8 cellular contexts compared by ENCODE assay signal in the genomic region with DNA sequence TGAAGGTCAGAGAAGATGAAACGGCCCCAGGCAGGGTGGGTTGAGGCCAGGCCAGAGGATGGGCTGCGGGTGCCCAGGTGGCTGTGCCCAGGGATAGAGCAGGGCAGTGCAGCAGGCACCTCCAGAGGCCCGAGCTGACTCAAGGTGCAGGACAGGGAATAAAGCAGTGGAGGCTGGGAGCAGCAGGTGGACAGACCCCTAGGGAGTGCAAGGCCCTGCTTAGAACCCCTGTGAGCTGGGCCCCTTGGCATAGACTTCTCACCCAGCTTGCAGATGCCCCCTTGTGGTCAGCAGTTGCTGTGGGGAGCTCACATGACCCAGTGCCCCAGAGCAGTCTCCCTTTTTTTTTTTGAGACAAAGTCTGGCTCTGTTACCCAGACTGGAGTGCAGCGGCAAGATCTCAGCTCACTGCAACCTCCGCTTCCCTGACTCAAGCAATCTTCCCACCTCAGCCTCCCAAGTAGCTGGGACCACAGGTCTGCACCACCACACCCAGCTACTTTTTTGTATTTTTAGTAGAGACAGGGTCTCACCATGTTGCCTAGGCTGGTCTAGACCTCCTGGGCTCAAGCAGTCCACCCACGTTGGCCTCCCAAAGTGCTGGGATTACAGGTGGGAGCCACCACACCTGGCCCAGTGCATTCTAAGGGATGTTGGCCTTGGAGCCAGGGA.
A peak's percentile ranks its signal among the peaks of the same experiment; 100 is the strongest.
DNase-seq lines count a peak whose midpoint lies in the region; ATAC-seq, FAIRE-seq and TF ChIP-seq lines count a peak whose summit lies in the region.

No MANE protein-coding gene starts in this region.

- no peak overlapping the region for H2AFZ ChIP-seq in GM12878 (ENCODE audit: control insufficient read depth, low read depth, low read length)

- TF ChIP-seq EP300 in GM12878 (IDR thresholded peaks at IDR 0.05; ENCODE audit: borderline replicate concordance in 1 of 2, control insufficient read depth in 1 of 2, low read depth in 2 of 2, low read length in 2 of 2) = no peak

- peak; percentile 63 for TF ChIP-seq RAD21 in GM12878 (IDR thresholded peaks at IDR 0.05; ENCODE audit: insufficient read depth, low read depth, low read length)

- H3K9me3 ChIP-seq in GM12878 (replicated peaks; ENCODE audit: control insufficient read depth, insufficient read depth, low read length) = no peaks in the 10 kb centered on the region

- in situ Hi-C loops in GM12878 (cut with MboI) = loop anchor here (5.0 to 10.0 kb wide), 3 partner anchors 140 to 348 kb away; no protein-coding TSS in a partner anchor

- no peak for FAIRE-seq in GM12878 (lab: Jason Lieb, UNC)

- H3K9ac ChIP-seq in GM12878 (ENCODE audit: control insufficient read depth, insufficient read depth, low read length) = no peak overlapping the region

- intact Hi-C loops in GM12878 (cut with micrococcal nuclease; ENCODE audit: unreplicated experiment) = loop anchor here (1.0 kb wide), 3 partner anchors 142 to 345 kb away; no protein-coding TSS in a partner anchor

- peak; percentile 50 to 61 (median 57); a peak in 5 of 6 replicates for TF ChIP-seq CTCF in GM12878 (IDR thresholded peaks at IDR 0.05 in 2 of 3, conservative IDR thresholded peaks at IDR 0.05 in 1 of 3; ENCODE audit: control insufficient read depth in 2 of 3, extremely low read depth in 1 of 3, insufficient read depth in 1 of 3, low read depth in 3 of 3, low read length in 3 of 3)

- RAD21 ChIA-PET in GM12878 (lab: Charles Lee; ENCODE audit: unreplicated experiment) = interaction anchor here (0.7 to 1.9 kb wide), 12 partner anchors 12 to 346 kb away, joined by 3 to 9 read pairs (median 4); no protein-coding TSS in a partner anchor

- H3K4me1 ChIP-seq in GM12878 (ENCODE audit: control insufficient read depth, insufficient read depth, low read length) = no peaks in the 10 kb centered on the region

- DNase-seq in EH (ENCODE audit: low read depth) (peak; percentile 58), M059J (ENCODE audit: low read depth) (peak; percentile 58), T-helper 2 cell (peak in 4 of 5 experiments; percentile 21 to 73 (median 44)), GM12878 (ENCODE audit: low read depth, low spot score) (no peak), iPS-NIHi7 (ENCODE audit: extremely low spot score) (peak; percentile 82), ureter (ENCODE audit: low spot score) (no peak)
- DNase-seq in stimulated activated CD4-positive, alpha-beta T cell treated with anti-CD3 and anti-CD28 coated beads, Interleukin-2, amount 100 ng/mL, for 48 hours = peak; percentile 38 to 43

- no peaks in the 10 kb centered on the region for H3K36me3 ChIP-seq in GM12878 (ENCODE audit: control insufficient read depth in 2 of 2, insufficient read depth in 2 of 2, low read length in 1 of 2)

- ATAC-seq in GM12878 = peak; percentile 90
- ATAC-seq in GM18520 (IDR thresholded peaks at IDR 0.05; ENCODE audit: unreplicated experiment) = no peak

- POLR2A ChIA-PET in GM12878 (lab: Charles Lee) = no interaction called here

- 17% methylated on average over 6 of the region's 6 CpGs for WGBS in GM12878 (ENCODE audit: insufficient coverage, insufficient replicate concordance, low lambda C conversion rate, missing lambda C conversion rate)

- no peak for TF ChIP-seq POLR2A in GM12878 (IDR thresholded peaks at IDR 0.05; ENCODE audit: low read depth, low read length)

- H3K27ac ChIP-seq in GM12878 (ENCODE audit: control insufficient read depth, insufficient read depth) = no peak overlapping the region

- H4K20me1 ChIP-seq in GM12878 (ENCODE audit: control insufficient read depth, insufficient read depth) = no peaks in the 10 kb centered on the region

- H3K79me2 ChIP-seq in GM12878 (ENCODE audit: control insufficient read depth, insufficient read depth, low read length) = no peaks in the 10 kb centered on the region

- H3K4me2 ChIP-seq in GM12878 (ENCODE audit: control insufficient read depth, insufficient read depth) = no peak overlapping the region

- CTCF ChIA-PET in GM12878 (lab: Yijun Ruan, JAX) = interaction anchor here (0.6 to 2.3 kb wide), 16 partner anchors 8 to 348 kb away, joined by 3 to 16 read pairs (median 3); no protein-coding TSS in a partner anchor

- H3K27me3 ChIP-seq in GM12878 (replicated peaks in 1 of 2; ENCODE audit: control insufficient read depth in 2 of 2, insufficient read depth in 2 of 2, low read length in 1 of 2) = no peaks in the 10 kb centered on the region; a peak in 1 of 4 replicates

- H3K4me3 ChIP-seq in GM12878 = no peak overlapping the region

- SMC1A ChIA-PET in GM12878 (lab: Charles Lee; ENCODE audit: uncharacterized antibody, unreplicated experiment) = interaction anchor here (0.7 to 1.5 kb wide), 4 partner anchors 194 to 350 kb away, joined by 3 to 5 read pairs (median 3); no protein-coding TSS in a partner anchor

- BruUV-seq in GM12878 (replicated peaks; lab: Mats Ljungman, UMichigan) = no TSS peak

TF ChIP-seq in GM12878, 131 proteins besides CTCF, POLR2A, EP300 and RAD21:
- no peak for TF ChIP-seq GATAD2B (conservative IDR thresholded peaks at IDR 0.05; ENCODE audit: low read depth)
- peak; percentile 60; the same call in 1 of the 2 replicates for TF ChIP-seq SMC3 (IDR thresholded peaks at IDR 0.05; ENCODE audit: borderline replicate concordance, low read length)

Comparison
In these comparisons a context has a peak if more than half of its experiments do, and no peak if none do; other contexts are left out.
1. DNase-seq: peak in EH (single experiment), M059J (single experiment), T-helper 2 cell (4 of 5), iPS-NIHi7 (single experiment) and stimulated activated CD4-positive, alpha-beta T cell treated with anti-CD3 and anti-CD28 coated beads, Interleukin-2, amount 100 ng/mL, for 48 hours (2 of 2); none in GM12878 (single experiment) and ureter (single experiment).